ENCODE assay signal across 1 cellular context in genomic region chr7:99806839-99807478, GRCh38.
TF ChIP-seq lines count a peak whose summit lies in the region.

No MANE protein-coding gene starts in this region.

TF ChIP-seq in K562, 482 proteins besides CTCF, POLR2A, EP300 and RAD21 (continued from another document and continues in another):
- TF ChIP-seq ZBTB34 (CRISPR knock-in tag; IDR thresholded peaks at IDR 0.05): no peak
- no peak for TF ChIP-seq IRF9 (tag; IDR thresholded peaks at IDR 0.05)
- no peak for TF ChIP-seq CBX3 (IDR thresholded peaks at IDR 0.05; ENCODE audit: borderline replicate concordance in 1 of 2, low read length in 2 of 2)
- TF ChIP-seq, protein P1, sequence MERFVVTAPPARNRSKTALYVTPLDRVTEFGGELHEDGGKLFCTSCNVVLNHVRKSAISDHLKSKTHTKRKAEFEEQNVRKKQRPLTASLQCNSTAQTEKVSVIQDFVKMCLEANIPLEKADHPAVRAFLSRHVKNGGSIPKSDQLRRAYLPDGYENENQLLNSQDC (CRISPR knock-in tag; IDR thresholded peaks at IDR 0.05): no peak
- TF ChIP-seq NFATC3 (IDR thresholded peaks at IDR 0.05): 0 out of 2 replicates have a peak, but pooled peaks have one; percentile 36
- TF ChIP-seq, protein P2, sequence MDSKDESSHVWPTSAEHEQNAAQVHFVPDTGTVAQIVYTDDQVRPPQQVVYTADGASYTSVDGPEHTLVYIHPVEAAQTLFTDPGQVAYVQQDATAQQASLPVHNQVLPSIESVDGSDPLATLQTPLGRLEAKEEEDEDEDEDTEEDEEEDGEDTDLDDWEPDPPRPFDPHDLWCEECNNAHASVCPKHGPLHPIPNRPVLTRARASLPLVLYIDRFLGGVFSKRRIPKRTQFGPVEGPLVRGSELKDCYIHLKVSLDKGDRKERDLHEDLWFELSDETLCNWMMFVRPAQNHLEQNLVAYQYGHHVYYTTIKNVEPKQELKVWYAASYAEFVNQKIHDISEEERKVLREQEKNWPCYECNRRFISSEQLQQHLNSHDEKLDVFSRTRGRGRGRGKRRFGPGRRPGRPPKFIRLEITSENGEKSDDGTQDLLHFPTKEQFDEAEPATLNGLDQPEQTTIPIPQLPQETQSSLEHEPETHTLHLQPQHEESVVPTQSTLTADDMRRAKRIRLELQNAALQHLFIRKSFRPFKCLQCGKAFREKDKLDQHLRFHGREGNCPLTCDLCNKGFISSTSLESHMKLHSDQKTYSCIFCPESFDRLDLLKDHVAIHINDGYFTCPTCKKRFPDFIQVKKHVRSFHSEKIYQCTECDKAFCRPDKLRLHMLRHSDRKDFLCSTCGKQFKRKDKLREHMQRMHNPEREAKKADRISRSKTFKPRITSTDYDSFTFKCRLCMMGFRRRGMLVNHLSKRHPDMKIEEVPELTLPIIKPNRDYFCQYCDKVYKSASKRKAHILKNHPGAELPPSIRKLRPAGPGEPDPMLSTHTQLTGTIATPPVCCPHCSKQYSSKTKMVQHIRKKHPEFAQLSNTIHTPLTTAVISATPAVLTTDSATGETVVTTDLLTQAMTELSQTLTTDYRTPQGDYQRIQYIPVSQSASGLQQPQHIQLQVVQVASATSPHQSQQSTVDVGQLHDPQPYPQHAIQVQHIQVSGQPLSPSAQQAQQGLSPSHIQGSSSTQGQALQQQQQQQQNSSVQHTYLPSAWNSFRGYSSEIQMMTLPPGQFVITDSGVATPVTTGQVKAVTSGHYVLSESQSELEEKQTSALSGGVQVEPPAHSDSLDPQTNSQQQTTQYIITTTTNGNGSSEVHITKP (IDR thresholded peaks at IDR 0.05; ENCODE audit: partially characterized antibody): peak; percentile 84
- peak; percentile 61 for TF ChIP-seq TCF3 (CRISPR knock-in tag; IDR thresholded peaks at IDR 0.05)
- TF ChIP-seq GATA2 (CRISPR knock-in tag; IDR thresholded peaks at IDR 0.05): peak; percentile 92
- TF ChIP-seq, protein P3, sequence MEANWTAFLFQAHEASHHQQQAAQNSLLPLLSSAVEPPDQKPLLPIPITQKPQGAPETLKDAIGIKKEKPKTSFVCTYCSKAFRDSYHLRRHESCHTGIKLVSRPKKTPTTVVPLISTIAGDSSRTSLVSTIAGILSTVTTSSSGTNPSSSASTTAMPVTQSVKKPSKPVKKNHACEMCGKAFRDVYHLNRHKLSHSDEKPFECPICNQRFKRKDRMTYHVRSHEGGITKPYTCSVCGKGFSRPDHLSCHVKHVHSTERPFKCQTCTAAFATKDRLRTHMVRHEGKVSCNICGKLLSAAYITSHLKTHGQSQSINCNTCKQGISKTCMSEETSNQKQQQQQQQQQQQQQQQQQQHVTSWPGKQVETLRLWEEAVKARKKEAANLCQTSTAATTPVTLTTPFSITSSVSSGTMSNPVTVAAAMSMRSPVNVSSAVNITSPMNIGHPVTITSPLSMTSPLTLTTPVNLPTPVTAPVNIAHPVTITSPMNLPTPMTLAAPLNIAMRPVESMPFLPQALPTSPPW (CRISPR knock-in tag; IDR thresholded peaks at IDR 0.05): peak; percentile 67; the same call in 1 of the 2 replicates
- no peak for TF ChIP-seq ARID2 (IDR thresholded peaks at IDR 0.05)
- TF ChIP-seq ZNF384 (IDR thresholded peaks at IDR 0.05; ENCODE audit: low read depth, low read length): no peak
- peak; percentile 92 for TF ChIP-seq LEF1 (IDR thresholded peaks at IDR 0.05)
- TF ChIP-seq PHB2 (IDR thresholded peaks at IDR 0.05; ENCODE audit: low read depth): no peak
- TF ChIP-seq ZNF79 (CRISPR knock-in tag; IDR thresholded peaks at IDR 0.05; ENCODE audit: low read depth): no peak; the same call in 1 of the 2 replicates
- peak; percentile 39 for TF ChIP-seq CXXC5 (CRISPR knock-in tag; IDR thresholded peaks at IDR 0.05)
- TF ChIP-seq YBX1 (IDR thresholded peaks at IDR 0.05): no peak
- no peak for TF ChIP-seq TRIM28 (IDR thresholded peaks at IDR 0.05)
- TF ChIP-seq TAF15 (IDR thresholded peaks at IDR 0.05; ENCODE audit: low read depth, low read length): no peak
- TF ChIP-seq ESRRB (CRISPR knock-in tag; IDR thresholded peaks at IDR 0.05; ENCODE audit: borderline replicate concordance): no peak
- no peak for TF ChIP-seq HNRNPLL (IDR thresholded peaks at IDR 0.05; ENCODE audit: low read depth, low read length, poor library complexity, severe bottlenecking)
- TF ChIP-seq TEAD1 (CRISPR knock-in tag; IDR thresholded peaks at IDR 0.05): peak in 1 of 2 experiments; percentile 61; a peak in 2 of 4 replicates
- no peak for TF ChIP-seq GABPB2 (CRISPR knock-in tag; conservative IDR thresholded peaks at IDR 0.05)
- TF ChIP-seq FOSL1 (tag; conservative IDR thresholded peaks at IDR 0.05): 0 out of 2 replicates have a peak, but pooled peaks have one; percentile 53
- TF ChIP-seq KDM4B (IDR thresholded peaks at IDR 0.05; ENCODE audit: borderline replicate concordance in 2 of 2, low read depth in 1 of 2): no peak
- peak; percentile 64 for TF ChIP-seq HDAC3 (IDR thresholded peaks at IDR 0.05; ENCODE audit: borderline replicate concordance, partially characterized antibody)
- no peak for TF ChIP-seq RHOXF2B (CRISPR knock-in tag; conservative IDR thresholded peaks at IDR 0.05)
- TF ChIP-seq CUX1 (CRISPR knock-in tag; IDR thresholded peaks at IDR 0.05): no peak
- peak; percentile 76; the same call in 1 of the 2 replicates for TF ChIP-seq MTA3 (IDR thresholded peaks at IDR 0.05; ENCODE audit: borderline replicate concordance)
- TF ChIP-seq XRCC4 (IDR thresholded peaks at IDR 0.05; ENCODE audit: extremely low read depth, insufficient read depth, insufficient read length): no peak
- TF ChIP-seq, protein P4, sequence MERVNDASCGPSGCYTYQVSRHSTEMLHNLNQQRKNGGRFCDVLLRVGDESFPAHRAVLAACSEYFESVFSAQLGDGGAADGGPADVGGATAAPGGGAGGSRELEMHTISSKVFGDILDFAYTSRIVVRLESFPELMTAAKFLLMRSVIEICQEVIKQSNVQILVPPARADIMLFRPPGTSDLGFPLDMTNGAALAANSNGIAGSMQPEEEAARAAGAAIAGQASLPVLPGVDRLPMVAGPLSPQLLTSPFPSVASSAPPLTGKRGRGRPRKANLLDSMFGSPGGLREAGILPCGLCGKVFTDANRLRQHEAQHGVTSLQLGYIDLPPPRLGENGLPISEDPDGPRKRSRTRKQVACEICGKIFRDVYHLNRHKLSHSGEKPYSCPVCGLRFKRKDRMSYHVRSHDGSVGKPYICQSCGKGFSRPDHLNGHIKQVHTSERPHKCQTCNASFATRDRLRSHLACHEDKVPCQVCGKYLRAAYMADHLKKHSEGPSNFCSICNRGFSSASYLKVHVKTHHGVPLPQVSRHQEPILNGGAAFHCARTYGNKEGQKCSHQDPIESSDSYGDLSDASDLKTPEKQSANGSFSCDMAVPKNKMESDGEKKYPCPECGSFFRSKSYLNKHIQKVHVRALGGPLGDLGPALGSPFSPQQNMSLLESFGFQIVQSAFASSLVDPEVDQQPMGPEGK (CRISPR knock-in tag; IDR thresholded peaks at IDR 0.05; ENCODE audit: borderline replicate concordance): no peak
- TF ChIP-seq TAF7 (tag; IDR thresholded peaks at IDR 0.05): no peak
- no peak for TF ChIP-seq CEBPG (CRISPR knock-in tag; IDR thresholded peaks at IDR 0.05)
- TF ChIP-seq CEBPG (tag; conservative IDR thresholded peaks at IDR 0.05 in 1 of 2, IDR thresholded peaks at IDR 0.05 in 1 of 2): peak; percentile 71 to 77
- TF ChIP-seq KAT8 (IDR thresholded peaks at IDR 0.05; ENCODE audit: low read depth): no peak
- no peak for TF ChIP-seq NR2C2 (CRISPR knock-in tag; IDR thresholded peaks at IDR 0.05)
- peak; percentile 44; the same call in 1 of the 2 replicates for TF ChIP-seq NR2C2 (tag; IDR thresholded peaks at IDR 0.05)
- TF ChIP-seq, protein P5, sequence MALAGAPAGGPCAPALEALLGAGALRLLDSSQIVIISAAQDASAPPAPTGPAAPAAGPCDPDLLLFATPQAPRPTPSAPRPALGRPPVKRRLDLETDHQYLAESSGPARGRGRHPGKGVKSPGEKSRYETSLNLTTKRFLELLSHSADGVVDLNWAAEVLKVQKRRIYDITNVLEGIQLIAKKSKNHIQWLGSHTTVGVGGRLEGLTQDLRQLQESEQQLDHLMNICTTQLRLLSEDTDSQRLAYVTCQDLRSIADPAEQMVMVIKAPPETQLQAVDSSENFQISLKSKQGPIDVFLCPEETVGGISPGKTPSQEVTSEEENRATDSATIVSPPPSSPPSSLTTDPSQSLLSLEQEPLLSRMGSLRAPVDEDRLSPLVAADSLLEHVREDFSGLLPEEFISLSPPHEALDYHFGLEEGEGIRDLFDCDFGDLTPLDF (CRISPR knock-in tag; IDR thresholded peaks at IDR 0.05): no peak
- no peak for TF ChIP-seq ZC3H11A (IDR thresholded peaks at IDR 0.05; ENCODE audit: low read depth, low read length)
- no peak for TF ChIP-seq FOXO4 (CRISPR knock-in tag; IDR thresholded peaks at IDR 0.05)
- TF ChIP-seq ETS2 (tag; IDR thresholded peaks at IDR 0.05; ENCODE audit: borderline replicate concordance, poor library complexity, severe bottlenecking): no peak
- peak; percentile 83 for TF ChIP-seq SMARCE1 (IDR thresholded peaks at IDR 0.05)
- peak; percentile 81 for TF ChIP-seq ZNF644 (tag; IDR thresholded peaks at IDR 0.05; ENCODE audit: low read depth)
- TF ChIP-seq ZNF785 (CRISPR knock-in tag; IDR thresholded peaks at IDR 0.05): no peak
- TF ChIP-seq ELF1 (tag; IDR thresholded peaks at IDR 0.05): no peak; the same call in 1 of the 2 replicates
- TF ChIP-seq PURB (CRISPR knock-in tag; IDR thresholded peaks at IDR 0.05; ENCODE audit: low read depth): no peak
- TF ChIP-seq NFIX (CRISPR knock-in tag; IDR thresholded peaks at IDR 0.05; ENCODE audit: low read depth): no peak
- peak; percentile 62 for TF ChIP-seq CCNT2 (IDR thresholded peaks at IDR 0.05; ENCODE audit: borderline replicate concordance, extremely low read depth, insufficient read length, low read depth, low read length)
- no peak for TF ChIP-seq PHB (CRISPR knock-in tag; IDR thresholded peaks at IDR 0.05)
- TF ChIP-seq ZNF224 (CRISPR knock-in tag; IDR thresholded peaks at IDR 0.05): no peak
- TF ChIP-seq ATF1 (CRISPR knock-in tag; IDR thresholded peaks at IDR 0.05): no peak
- peak; percentile 39; the same call in 1 of the 2 replicates for TF ChIP-seq ATF1 (tag; IDR thresholded peaks at IDR 0.05)
- TF ChIP-seq FOXK2 (conservative IDR thresholded peaks at IDR 0.05 in 1 of 2, IDR thresholded peaks at IDR 0.05 in 1 of 2; ENCODE audit: low read depth in 2 of 2): peak; percentile 48 to 55; a peak in 1 of 4 replicates
- no peak for TF ChIP-seq HMGN3 (IDR thresholded peaks at IDR 0.05; ENCODE audit: borderline replicate concordance, extremely low read depth, insufficient read length, low read depth, low read length)
